15 cellular contexts compared by ENCODE assay signal in genomic region chr2:168614291-168615018, GRCh38.
A peak's percentile ranks its signal among the peaks of the same experiment; 100 is the strongest.
DNase-seq lines count a peak whose midpoint lies in the region; ATAC-seq and TF ChIP-seq lines count a peak whose summit lies in the region.
"Had no signal": no experiment of that assay in that cellular context is flagged by ENCODE, and none has a peak within 500 bp of the region (broad histone marks: within the 10 kb centered on the region; RNA-seq: fewer than 3 reads in every experiment).

No MANE protein-coding gene starts in this region.

- H3K4me3 Mint-ChIP-seq in natural killer cell, result no peak overlapping the region
- no peak overlapping the region for H3K4me3 Mint-ChIP-seq in activated T-cell treated with anti-CD3 and anti-CD28 coated beads, Interleukin-2, amount 50 U/mL, for 24 hours
- H3K4me3 Mint-ChIP-seq: activated naive CD4-positive, alpha-beta T cell treated with anti-CD3 and anti-CD28 coated beads, Interleukin-2, amount 10 ng/mL, durations not matched to agents 7 days and 5 days; CD8-positive, alpha-beta memory T cell; memory B cell had no signal

- H3K9me3 ChIP-seq in OCI-LY3 (ENCODE audit: insufficient read depth, low read length), result no peaks in the 10 kb centered on the region
- H3K9me3 ChIP-seq: prostate gland had no signal

- no peak overlapping the region for H3K27ac ChIP-seq in OCI-LY3 (ENCODE audit: low read length)
- H3K27ac ChIP-seq: prostate gland had no signal

- H3K36me3 ChIP-seq in OCI-LY3 (replicated peaks; ENCODE audit: low read depth, low read length), result no peaks in the 10 kb centered on the region
- H3K36me3 ChIP-seq: prostate gland had no signal

- no peaks in the 10 kb centered on the region for H3K4me1 ChIP-seq in OCI-LY3 (ENCODE audit: low read length)
- H3K4me1 ChIP-seq: prostate gland had no signal

- H3K9me3 Mint-ChIP-seq in natural killer cell, result no peaks in the 10 kb centered on the region
- peaks cover 7% of the 10 kb centered on the region for H3K9me3 Mint-ChIP-seq in activated T-cell treated with anti-CD3 and anti-CD28 coated beads, Interleukin-2, amount 50 U/mL, for 24 hours
- H3K9me3 Mint-ChIP-seq: CD8-positive, alpha-beta memory T cell had no signal

- no peaks in the 10 kb centered on the region for H3K27me3 ChIP-seq in OCI-LY3 (ENCODE audit: low read depth, low read length)

- H4K20me1 ChIP-seq in OCI-LY3 (ENCODE audit: insufficient read depth, low read length), result no peaks in the 10 kb centered on the region

- no peak overlapping the region for H3K4me2 ChIP-seq in OCI-LY3 (ENCODE audit: low read length)

- H3K4me3 ChIP-seq in AG09309 (ENCODE audit: control insufficient read depth, low read depth, low read length), result no peak overlapping the region
- no peak overlapping the region for H3K4me3 ChIP-seq in GM12864 (ENCODE audit: low read depth, low read length)
- H3K4me3 ChIP-seq in OCI-LY3 (ENCODE audit: low read length), result no peak overlapping the region
- H3K4me3 ChIP-seq: prostate gland had no signal

- no peak overlapping the region for H2AFZ ChIP-seq in OCI-LY3 (ENCODE audit: low read depth, low read length)

- peaks cover 21 to 26% of the 10 kb centered on the region in 2 donors for H3K4me1 Mint-ChIP-seq in natural killer cell
- peaks cover 13% of the 10 kb centered on the region for H3K4me1 Mint-ChIP-seq in activated T-cell treated with anti-CD3 and anti-CD28 coated beads, Interleukin-2, amount 50 U/mL, for 24 hours (ENCODE audit: low read depth)
- H3K4me1 Mint-ChIP-seq: memory B cell had no signal

- H3K79me2 ChIP-seq in OCI-LY3 (ENCODE audit: low read length), result no peaks in the 10 kb centered on the region

- no peaks in the 10 kb centered on the region for H3K36me3 Mint-ChIP-seq in natural killer cell
- H3K36me3 Mint-ChIP-seq in activated T-cell treated with anti-CD3 and anti-CD28 coated beads, Interleukin-2, amount 50 U/mL, for 24 hours (ENCODE audit: low read depth), result peaks cover 21% of the 10 kb centered on the region

- H3K27ac Mint-ChIP-seq in natural killer cell, result no peak overlapping the region
- H3K27ac Mint-ChIP-seq in activated T-cell treated with anti-CD3 and anti-CD28 coated beads, Interleukin-2, amount 50 U/mL, for 24 hours, result no peak overlapping the region
- H3K27ac Mint-ChIP-seq: activated naive CD4-positive, alpha-beta T cell treated with anti-CD3 and anti-CD28 coated beads, Interleukin-2, amount 10 ng/mL, durations not matched to agents 7 days and 5 days; CD8-positive, alpha-beta memory T cell; memory B cell had no signal

- TF ChIP-seq CTCF in AG09309 (IDR thresholded peaks at IDR 0.05; ENCODE audit: control insufficient read depth, insufficient read depth, low read depth, low read length, missing control alignments) (peak; percentile 25), GM12864 (IDR thresholded peaks at IDR 0.05; ENCODE audit: low read depth, low read length, missing control alignments) (peak; percentile 48), OCI-LY3 (IDR thresholded peaks at IDR 0.05; ENCODE audit: low read depth, low read length) (peak; percentile 51), natural killer cell (IDR thresholded peaks at IDR 0.05) (no peak)

- intact Hi-C loops in natural killer cell (cut with micrococcal nuclease), result no loop called here

- DNase-seq in AG09309 (ENCODE audit: low read depth), result no peak
- no peak for DNase-seq in GM12864 (ENCODE audit: low read depth)
- no peak for DNase-seq in natural killer cell
- no peak for DNase-seq in hippocampal formation (lab: John Stamatoyannopoulos, UW)
- no peak for DNase-seq in activated T-cell treated with anti-CD3 and anti-CD28 coated beads, Interleukin-2, amount 50 U/mL, for 24 hours
- DNase-seq: activated naive CD4-positive, alpha-beta T cell treated with anti-CD3 and anti-CD28 coated beads, Interleukin-2, amount 10 ng/mL, durations not matched to agents 7 days and 5 days; CD8-positive, alpha-beta memory T cell; cortex of kidney; NCI-H2107; stimulated activated CD4-positive, alpha-beta T cell treated with anti-CD3 and anti-CD28 coated beads, Interleukin-4, amount 100 ng/mL, for 4 hours had no signal

- H3K27me3 Mint-ChIP-seq in natural killer cell (ENCODE audit: low read depth in 2 of 2), result no peaks in the 10 kb centered on the region
- no peaks in the 10 kb centered on the region for H3K27me3 Mint-ChIP-seq in activated T-cell treated with anti-CD3 and anti-CD28 coated beads, Interleukin-2, amount 50 U/mL, for 24 hours
- H3K27me3 Mint-ChIP-seq: activated naive CD4-positive, alpha-beta T cell treated with anti-CD3 and anti-CD28 coated beads, Interleukin-2, amount 10 ng/mL, durations not matched to agents 7 days and 5 days; memory B cell had no signal

- H3K9ac ChIP-seq in OCI-LY3 (ENCODE audit: low read length), result no peak overlapping the region

- peak; percentile 80 for ATAC-seq in esophagus mucosa
- no peak for ATAC-seq in natural killer cell
- no peak for ATAC-seq in GM21526 (IDR thresholded peaks at IDR 0.05; ENCODE audit: low FRiP score, unreplicated experiment)
